37 cellular contexts compared by ENCODE assay signal in genomic region chr7:98584830-98585229, GRCh38. TPM values are rescaled to one million over a fixed set of nuclear protein-coding genes. Genes with fewer than 3 reads are reported as not detected.
"Had no signal": no experiment of that assay in that cellular context is flagged by ENCODE, and none has a peak within 500 bp of the region (broad histone marks: within the 10 kb centered on the region; RNA-seq: fewer than 3 reads in every experiment).

No MANE protein-coding gene starts in this region.

- H3K9me3 ChIP-seq: MG63 had no signal

- H3K36me3 ChIP-seq: MG63 had no signal

- H3K27me3 ChIP-seq: MG63 had no signal

- H3K4me3 ChIP-seq: MG63 had no signal

- DNase-seq: Karpas-422, Kasumi-1, MG63, MM.1S, MV-4-11, NCI-H1048, NCI-H1092, NCI-H1092 treated with DMSO at 0.1 percent for 48 hours, NCI-H1105, NCI-H1105 treated with DMSO at 0.1 percent for 48 hours, NCI-H1417, NCI-H1417 treated with DMSO at 0.1 percent for 48 hours, NCI-H1436, NCI-H1436 treated with DMSO at 0.1 percent for 48 hours, NCI-H146, NCI-H1694, NCI-H1694 treated with DMSO at 0.1 percent for 48 hours, NCI-H187, NCI-H187 treated with DMSO at 0.1 percent for 48 hours, NCI-H1930, NCI-H2029, NCI-H2029 treated with DMSO at 0.1 percent for 48 hours, NCI-H2081, NCI-H2081 treated with DMSO at 0.1 percent for 48 hours, NCI-H2107, NCI-H2171, NCI-H2171 treated with DMSO at 0.1 percent for 48 hours, NCI-H2227 treated with DMSO at 0.1 percent for 48 hours, NCI-H226, NCI-H345, NCI-H446, NCI-H446 treated with DMSO at 0.1 percent for 48 hours, NCI-H510A, NCI-H510A treated with DMSO at 0.1 percent for 48 hours, NCI-H524 had no signal

RNA-seq across cellular contexts. Expression of gene NPTX2, which starts 32.3 kb away (rescaled TPM):
- total RNA-seq: M059J, MCF 10A had no signal
